22 cellular contexts compared by ENCODE assay signal in genomic region chr2:39897273-39897672, GRCh38.
DNase-seq lines count a peak whose midpoint lies in the region; ATAC-seq, FAIRE-seq and TF ChIP-seq lines count a peak whose summit lies in the region.
"Had no signal": no experiment of that assay in that cellular context is flagged by ENCODE, and none has a peak within 500 bp of the region (broad histone marks: within the 10 kb centered on the region; RNA-seq: fewer than 3 reads in every experiment).

No MANE protein-coding gene starts in this region.

- no peaks in the 10 kb centered on the region for H3K79me1 ChIP-seq in IMR-90 (ENCODE audit: low read depth in 1 of 2, low read length in 2 of 2)

- no peak for TF ChIP-seq CTCF in A549 (IDR thresholded peaks at IDR 0.05)
- no peak for TF ChIP-seq CTCF in IMR-90 (conservative IDR thresholded peaks at IDR 0.05; ENCODE audit: low read depth, low read length)
- no peak for TF ChIP-seq CTCF in K562 (IDR thresholded peaks at IDR 0.05 in 2 of 3, conservative IDR thresholded peaks at IDR 0.05 in 1 of 3; ENCODE audit: insufficient read depth in 2 of 3, low read depth in 1 of 3, low read length in 3 of 3)

- H2AFZ ChIP-seq in IMR-90 (replicated peaks; ENCODE audit: low read length, poor library complexity), result no peak overlapping the region
- no peak overlapping the region for H2AFZ ChIP-seq in K562 (ENCODE audit: low read depth, low read length)

- H2AK9ac ChIP-seq in IMR-90 (replicated peaks; ENCODE audit: low read depth, low read length, poor library complexity), result no peak overlapping the region

- H3K9ac ChIP-seq in IMR-90 (ENCODE audit: low read depth, low read length), result no peak overlapping the region
- H3K9ac ChIP-seq in K562 (ENCODE audit: insufficient read depth in 1 of 2, low read depth in 2 of 2, low read length in 2 of 2), result no peak overlapping the region
- H3K9ac ChIP-seq: BLaER1 treated with 17β-estradiol and CSF1 and Interleukin-3, amounts not matched to agents 10 nM and 100 nM had no signal

- TF ChIP-seq RAD21 in A549 (conservative IDR thresholded peaks at IDR 0.05 in 1 of 2, IDR thresholded peaks at IDR 0.05 in 1 of 2) (no peak), IMR-90 (IDR thresholded peaks at IDR 0.05; ENCODE audit: low read length) (no peak), K562 (CRISPR knock-in tag; conservative IDR thresholded peaks at IDR 0.05 in 1 of 2, IDR thresholded peaks at IDR 0.05 in 1 of 2) (no peak)

- H4K91ac ChIP-seq in IMR-90 (ENCODE audit: insufficient read depth, low read depth, low read length), result no peak overlapping the region

- no peak overlapping the region for H3K4me2 ChIP-seq in A549
- no peak overlapping the region for H3K4me2 ChIP-seq in IMR-90 (ENCODE audit: low read depth, low read length)
- no peak overlapping the region for H3K4me2 ChIP-seq in K562 (ENCODE audit: insufficient read depth, low read length)
- H3K4me2 ChIP-seq: BLaER1 treated with 17β-estradiol and CSF1 and Interleukin-3, amounts not matched to agents 10 nM and 100 nM had no signal

- dilution Hi-C loops in IMR-90 (cut with HindIII; ENCODE audit: low sequenced_read_pairs, unreplicated experiment), result no loop called here

- TF ChIP-seq EP300 in A549 (IDR thresholded peaks at IDR 0.05) (no peak), K562 (IDR thresholded peaks at IDR 0.05; ENCODE audit: low read length) (no peak)

- no peak overlapping the region for H3K27ac ChIP-seq in A549
- no peak overlapping the region for H3K27ac ChIP-seq in IMR-90 (ENCODE audit: insufficient read depth, low read length)
- no peak overlapping the region for H3K27ac ChIP-seq in K562 (ENCODE audit: extremely low read depth, low read depth, low read length)
- H3K27ac ChIP-seq: BLaER1 treated with 17β-estradiol and CSF1 and Interleukin-3, amounts not matched to agents 10 nM and 100 nM; C4-2B had no signal

- ATAC-seq in A549 (no peak), IMR-90 (ENCODE audit: low read depth) (no peak), K562 (no peak), HG02870 (IDR thresholded peaks at IDR 0.05; ENCODE audit: unreplicated experiment) (no peak)
- ATAC-seq: CD8-positive, alpha-beta T cell had no signal

- H3K18ac ChIP-seq in IMR-90 (ENCODE audit: low read depth, low read length), result no peak overlapping the region

- H2BK15ac ChIP-seq in IMR-90 (ENCODE audit: low read depth, low read length), result no peak overlapping the region

- H2AK5ac ChIP-seq in IMR-90 (ENCODE audit: low read depth, low read length), result no peak overlapping the region

- BruUV-seq in IMR-90 (replicated peaks; lab: Mats Ljungman, UMichigan) (no TSS peak), K562 (replicated peaks; lab: Mats Ljungman, UMichigan) (no TSS peak)

- in situ Hi-C loops in IMR-90 (cut with MboI; ENCODE audit: low sequenced_read_pairs), result no loop called here
- in situ Hi-C loops in K562 (cut with MboI), result no loop called here

- H4K8ac ChIP-seq in IMR-90 (ENCODE audit: low read depth in 2 of 2, low read length in 2 of 2), result no peak overlapping the region

- no peak overlapping the region for H4K5ac ChIP-seq in IMR-90 (ENCODE audit: low read depth, low read length)

- whole genome bisulfite sequencing in A549 (ENCODE audit: missing lambda C conversion rate), result 32% methylated on average over 5 of the region's 5 CpGs
- WGBS in IMR-90 (ENCODE audit: extremely low coverage in 2 of 2, insufficient read length in 1 of 2), 2 experiments, result no CpG with 5 or more reads among the region's 5 CpGs
- 0% methylated on average over 5 of the region's 5 CpGs for WGBS in K562 (ENCODE audit: insufficient coverage, low coverage, missing lambda C conversion rate)

- POLR2A ChIA-PET in A549 (lab: Yijun Ruan, JAX), result no interaction called here
- POLR2A ChIA-PET in IMR-90 (lab: Charles Lee; ENCODE audit: unreplicated experiment), result no interaction called here
- POLR2A ChIA-PET in K562 (lab: Yijun Ruan, JAX), result no interaction called here

- no peak overlapping the region for H2BK20ac ChIP-seq in IMR-90 (ENCODE audit: low read depth, low read length)

- H2BK120ac ChIP-seq in IMR-90 (ENCODE audit: low read depth, low read length), result no peak overlapping the region

- CTCF ChIA-PET in A549 (lab: Yijun Ruan, JAX) (no interaction called here), IMR-90 (lab: Yijun Ruan, JAX) (no interaction called here), K562 (lab: Yijun Ruan, JAX; ENCODE audit: low intra/inter-chr PET ratio) (no interaction called here)

- H3K4ac ChIP-seq in IMR-90 (ENCODE audit: low read depth, low read length), result no peak overlapping the region

- no peak overlapping the region; the same call in 1 of the 2 replicates for H3K56ac ChIP-seq in IMR-90 (ENCODE audit: extremely low read depth, insufficient read depth, low read length)

- no peaks in the 10 kb centered on the region for H3K79me2 ChIP-seq in K562 (ENCODE audit: control insufficient read depth, insufficient read depth, low read length)

- H3K27me3 ChIP-seq in IMR-90 (ENCODE audit: control insufficient read depth, insufficient read depth, low read length), result no peaks in the 10 kb centered on the region
- H3K27me3 ChIP-seq in K562 (ENCODE audit: control insufficient read depth in 2 of 2, insufficient read depth in 2 of 2, low read length in 2 of 2), result no peaks in the 10 kb centered on the region
- H3K27me3 ChIP-seq: BLaER1 treated with 17β-estradiol and CSF1 and Interleukin-3, amounts not matched to agents 10 nM and 100 nM had no signal

- no peak for TF ChIP-seq POLR2A in A549 (IDR thresholded peaks at IDR 0.05; ENCODE audit: low read length)
- TF ChIP-seq POLR2A in IMR-90 (IDR thresholded peaks at IDR 0.05; ENCODE audit: low read depth, low read length), result no peak
- TF ChIP-seq POLR2A in K562 (conservative IDR thresholded peaks at IDR 0.05), result no peak

- H3K4me1 ChIP-seq in A549 (no peaks in the 10 kb centered on the region), IMR-90 (ENCODE audit: control insufficient read depth, insufficient read depth, low read length) (no peaks in the 10 kb centered on the region), K562 (replicated peaks in 1 of 2; ENCODE audit: control insufficient read depth in 2 of 2, insufficient read depth in 2 of 2, low read length in 2 of 2) (no peaks in the 10 kb centered on the region)
- H3K4me1 ChIP-seq: BLaER1 treated with 17β-estradiol and CSF1 and Interleukin-3, amounts not matched to agents 10 nM and 100 nM; Caco-2 had no signal

- no peaks in the 10 kb centered on the region for H3K36me3 ChIP-seq in IMR-90 (ENCODE audit: control insufficient read depth, insufficient read depth, low read length)
- H3K36me3 ChIP-seq in K562 (ENCODE audit: control insufficient read depth, insufficient read depth, low read length), result no peaks in the 10 kb centered on the region
- H3K36me3 ChIP-seq: BLaER1 treated with 17β-estradiol and CSF1 and Interleukin-3, amounts not matched to agents 10 nM and 100 nM had no signal

- H3K4me3 ChIP-seq in A549 (no peak overlapping the region), IMR-90 (ENCODE audit: insufficient read depth, low read depth, low read length) (no peak overlapping the region), K562 (no peak overlapping the region)
- H3K4me3 ChIP-seq: BLaER1 treated with 17β-estradiol and CSF1 and Interleukin-3, amounts not matched to agents 10 nM and 100 nM had no signal

- intact Hi-C loops in IMR-90 (cut with micrococcal nuclease), result no loop called here
- intact Hi-C loops in K562 (cut with micrococcal nuclease), result no loop called here

- FAIRE-seq in A549 (lab: Jason Lieb, UNC), result no peak
- FAIRE-seq in K562 (lab: Jason Lieb, UNC), result no peak
- FAIRE-seq in islet of Langerhans (lab: Jason Lieb, UNC), result peak; percentile 98
- FAIRE-seq: A204.1, D721Med, G401.6, GM12891, GM19239 had no signal

- DNase-seq in A549 (ENCODE audit: low read depth in 1 of 2, low spot score in 1 of 2) (no peak), IMR-90 (no peak), K562 (ENCODE audit: extremely low read depth in 1 of 4, low spot score in 3 of 4) (no peak), NCI-H2227 (lab: John Stamatoyannopoulos, UW; ENCODE audit: unreplicated experiment) (no peak)
- DNase-seq in activated T-cell treated with anti-CD3 and anti-CD28 coated beads, Interleukin-2, amount 50 U/mL, for 1 hour, result no peak
- DNase-seq: 8988T; AML-193; Caco-2; Calu3; CD4-positive, alpha-beta T cell; CD8-positive, alpha-beta T cell; DMS79 treated with DMSO at 0.1 percent for 48 hours; GF-D8 had no signal

- H3K14ac ChIP-seq in IMR-90 (replicated peaks; ENCODE audit: low read depth, low read length), result no peak overlapping the region

- H3K23ac ChIP-seq in IMR-90 (ENCODE audit: low read depth, low read length), result no peak overlapping the region

- H4K20me1 ChIP-seq in IMR-90 (ENCODE audit: insufficient read depth, low read length) (no peaks in the 10 kb centered on the region), K562 (replicated peaks; ENCODE audit: control insufficient read depth, insufficient read depth, low read length) (no peaks in the 10 kb centered on the region)
- H4K20me1 ChIP-seq: BLaER1 treated with 17β-estradiol and CSF1 and Interleukin-3, amounts not matched to agents 10 nM and 100 nM had no signal

- no peak overlapping the region for H2BK5ac ChIP-seq in IMR-90 (ENCODE audit: low read depth, low read length, poor library complexity, severe bottlenecking)

- H3K9me3 ChIP-seq in A549, result no peaks in the 10 kb centered on the region
- no peaks in the 10 kb centered on the region for H3K9me3 ChIP-seq in IMR-90 (ENCODE audit: control insufficient read depth, insufficient read depth, low read length)
- H3K9me3 ChIP-seq in K562 (replicated peaks; ENCODE audit: control insufficient read depth, insufficient read depth, low read depth, low read length), result no peaks in the 10 kb centered on the region

- H3K9me1 ChIP-seq in IMR-90 (ENCODE audit: insufficient read depth, low read length), result no peaks in the 10 kb centered on the region
- H3K9me1 ChIP-seq in K562 (ENCODE audit: control insufficient read depth, insufficient read depth, low read length), result no peaks in the 10 kb centered on the region

TF ChIP-seq in A549, 52 proteins besides CTCF, POLR2A, EP300 and RAD21:
- TF ChIP-seq FOSB (CRISPR knock-in tag; IDR thresholded peaks at IDR 0.05) (no peak), MAFK (IDR thresholded peaks at IDR 0.05; ENCODE audit: partially characterized antibody) (peak; percentile 73)

TF ChIP-seq in IMR-90, 13 proteins besides CTCF, POLR2A, EP300 and RAD21:
- TF ChIP-seq MAZ (IDR thresholded peaks at IDR 0.05; ENCODE audit: borderline replicate concordance, low read depth, low read length), result no peak
- peak; percentile 40; the same call in 1 of the 2 replicates for TF ChIP-seq MAFK (IDR thresholded peaks at IDR 0.05; ENCODE audit: low read depth, low read length)
TF ChIP-seq in IMR-90: peak in this region for 1.

TF ChIP-seq in K562, 482 proteins besides CTCF, POLR2A, EP300 and RAD21 (continues in another document):
- TF ChIP-seq ZNF316 (IDR thresholded peaks at IDR 0.05) (peak; percentile 29; the same call in 1 of the 2 replicates), MAFG (tag; conservative IDR thresholded peaks at IDR 0.05) (0 out of 2 replicates have a peak, but pooled peaks have one; percentile 13), C11orf30 (IDR thresholded peaks at IDR 0.05; ENCODE audit: low read depth) (peak; percentile 23; the same call in 1 of the 2 replicates)

Comparison
In these comparisons a context has a peak if more than half of its experiments do, and no peak if none do; other contexts are left out.
1. Of the 35 proteins assayed by ChIP-seq in both K562 and A549: peak only in K562: none; only in A549: MAFK; in both: none; in neither: 34.